ENCODE assay signal across 1 cellular context in genomic region chr13:106471957-106472543, GRCh38.
TF ChIP-seq lines count a peak whose summit lies in the region.

No MANE protein-coding gene starts in this region.

TF ChIP-seq in GM23338, 12 proteins besides CTCF, POLR2A, EP300 and RAD21 (continued from another document):
- TF ChIP-seq STAT1 (IDR thresholded peaks at IDR 0.05; ENCODE audit: unreplicated experiment) (no peak), ETS1 (IDR thresholded peaks at IDR 0.05) (no peak)
